ENCODE assay signal across 27 cellular contexts in genomic region chr12:115012861-115013667, GRCh38.
A peak's percentile ranks its signal among the peaks of the same experiment; 100 is the strongest.
DNase-seq lines count a peak whose midpoint lies in the region; ATAC-seq, FAIRE-seq and TF ChIP-seq lines count a peak whose summit lies in the region.
"Had no signal": no experiment of that assay in that cellular context is flagged by ENCODE, and none has a peak within 500 bp of the region (broad histone marks: within the 10 kb centered on the region; RNA-seq: fewer than 3 reads in every experiment).

No MANE protein-coding gene starts in this region.

- H3K4me1 ChIP-seq in hepatocyte (ENCODE audit: insufficient read depth) = peaks cover 13% of the 10 kb centered on the region
- no peaks in the 10 kb centered on the region for H3K4me1 ChIP-seq in neural progenitor cell
- H3K4me1 ChIP-seq: gastrocnemius medialis, SJCRH30, thyroid gland had no signal

- H2AFZ ChIP-seq in hepatocyte = no peak overlapping the region
- H2AFZ ChIP-seq in neural progenitor cell (replicated peaks) = peak overlapping the region; percentile 45
- H2AFZ ChIP-seq: PC-9 had no signal

- DNase-seq in Ammon's horn (ENCODE audit: low spot score) = peak; percentile 8
- DNase-seq in caudate nucleus (lab: John Stamatoyannopoulos, UW) = peak in 4 of 61 donors; percentile 2 to 21 (median 9)
- peak; percentile 69 for DNase-seq in hepatocyte (ENCODE audit: low spot score)
- DNase-seq in neural progenitor cell (ENCODE audit: low spot score) = peak; percentile 9
- no peak for DNase-seq in T-helper 1 cell
- DNase-seq in stimulated activated naive B cell treated with anti-CD40 and anti-IgM and Interleukin-4, amounts not matched to agents 10 μg/mL and 1 μg/mL and 100 μg/mL, for 72 hours = no peak
- DNase-seq in GM19239 (ENCODE audit: insufficient read length, low spot score) = no peak
- DNase-seq: activated CD4-positive, alpha-beta T cell treated with anti-CD3 and anti-CD28 coated beads for 4 hours; activated T-cell treated with anti-CD3 and anti-CD28 coated beads, Interleukin-2, amount 50 U/mL, for 72 hours; DND-41; effector CD4-positive, alpha-beta T cell; HFFc6; NCI-H2029; NCI-H2227 treated with DMSO at 0.1 percent for 48 hours; PC-9; SJCRH30; stimulated activated CD4-positive, alpha-beta T cell treated with anti-CD3 and anti-CD28 coated beads, Interleukin-4, amount 100 ng/mL, for 24 hours; stimulated activated naive CD8-positive, alpha-beta T cell treated with anti-CD3 and anti-CD28 coated beads, Interleukin-15, Interleukin-2, amounts not matched to agents 100 U/mL and 50 U/mL, for 24 hours; T-helper 2 cell; thyroid gland had no signal

- ATAC-seq in GM19351 (IDR thresholded peaks at IDR 0.05; ENCODE audit: unreplicated experiment) = no peak
- ATAC-seq in stimulated activated naive B cell treated with anti-CD40 and anti-IgM and Interleukin-4, amounts not matched to agents 10 μg/mL and 1 μg/mL and 100 μg/mL, for 72 hours (replicated peaks) = no peak
- ATAC-seq: activated T-cell treated with anti-CD3 and anti-CD28 coated beads, Interleukin-2, amount 50 U/mL, for 72 hours; esophagus mucosa; stimulated activated naive CD8-positive, alpha-beta T cell treated with anti-CD3 and anti-CD28 coated beads, Interleukin-15, Interleukin-2, amounts not matched to agents 100 U/mL and 50 U/mL, for 24 hours had no signal

- H3K9me2 ChIP-seq in hepatocyte (replicated peaks; ENCODE audit: insufficient read depth) = no peaks in the 10 kb centered on the region

- no peaks in the 10 kb centered on the region for H3K36me3 ChIP-seq in hepatocyte (replicated peaks; ENCODE audit: insufficient read depth, low read depth)
- H3K36me3 ChIP-seq in neural progenitor cell = no peaks in the 10 kb centered on the region
- H3K36me3 ChIP-seq: gastrocnemius medialis, neutrophil, SJCRH30, thyroid gland had no signal

- no peak overlapping the region for H3K4me3 Mint-ChIP-seq in neural progenitor cell
- H3K4me3 Mint-ChIP-seq in stimulated activated naive B cell treated with anti-CD40 and anti-IgM and Interleukin-4, amounts not matched to agents 10 μg/mL and 1 μg/mL and 100 μg/mL, for 72 hours = no peak overlapping the region
- H3K4me3 Mint-ChIP-seq: activated naive CD4-positive, alpha-beta T cell treated with anti-CD3 and anti-CD28 coated beads, Interleukin-2, amount 50 U/mL, for 24 hours; activated T-cell treated with anti-CD3 and anti-CD28 coated beads, Interleukin-2, amount 50 U/mL, for 72 hours; HFFc6 had no signal

- H3K79me2 ChIP-seq in hepatocyte (no peaks in the 10 kb centered on the region), neural progenitor cell (ENCODE audit: low read depth) (no peaks in the 10 kb centered on the region)

- H3K27me3 ChIP-seq in hepatocyte (no peaks in the 10 kb centered on the region), neural progenitor cell (no peaks in the 10 kb centered on the region)
- H3K27me3 ChIP-seq: neutrophil, SJCRH30, thyroid gland had no signal

- no peak overlapping the region for H3K4me3 ChIP-seq in hepatocyte
- no peak overlapping the region for H3K4me3 ChIP-seq in neural progenitor cell
- H3K4me3 ChIP-seq: gastrocnemius medialis, PC-9, SJCRH30, thyroid gland had no signal

- no peaks in the 10 kb centered on the region for H4K20me1 ChIP-seq in hepatocyte (ENCODE audit: insufficient read depth, poor library complexity, severe bottlenecking)
- no peaks in the 10 kb centered on the region for H4K20me1 ChIP-seq in neural progenitor cell (ENCODE audit: low read depth)

- H3K4me1 Mint-ChIP-seq in neural progenitor cell = no peaks in the 10 kb centered on the region
- H3K4me1 Mint-ChIP-seq in stimulated activated naive B cell treated with anti-CD40 and anti-IgM and Interleukin-4, amounts not matched to agents 10 μg/mL and 1 μg/mL and 100 μg/mL, for 72 hours = no peaks in the 10 kb centered on the region
- H3K4me1 Mint-ChIP-seq: activated naive CD4-positive, alpha-beta T cell treated with anti-CD3 and anti-CD28 coated beads, Interleukin-2, amount 50 U/mL, for 24 hours had no signal

- peaks cover 2% of the 10 kb centered on the region for H3K9me3 Mint-ChIP-seq in neural progenitor cell
- H3K9me3 Mint-ChIP-seq in stimulated activated naive B cell treated with anti-CD40 and anti-IgM and Interleukin-4, amounts not matched to agents 10 μg/mL and 1 μg/mL and 100 μg/mL, for 72 hours = peaks cover 7 to 10% of the 10 kb centered on the region in 2 donors
- H3K9me3 Mint-ChIP-seq: HFFc6 had no signal

- H3K9me3 ChIP-seq in hepatocyte (ENCODE audit: low read depth) (no peaks in the 10 kb centered on the region), neural progenitor cell (ENCODE audit: low read depth) (no peaks in the 10 kb centered on the region)
- H3K9me3 ChIP-seq: gastrocnemius medialis, neutrophil, SJCRH30, thyroid gland had no signal

- peak overlapping the region; percentile 37 for H3K4me2 ChIP-seq in hepatocyte
- no peak overlapping the region for H3K4me2 ChIP-seq in neural progenitor cell
- H3K4me2 ChIP-seq: PC-9 had no signal

- no peak for FAIRE-seq in GM19239 (lab: Jason Lieb, UNC)
- FAIRE-seq: A204.1, GM12891 had no signal

- H3K9ac ChIP-seq in neural progenitor cell = no peak overlapping the region

- TF ChIP-seq CTCF in hepatocyte (IDR thresholded peaks at IDR 0.05; ENCODE audit: poor library complexity) = no peak
- no peak for TF ChIP-seq CTCF in neural progenitor cell (IDR thresholded peaks at IDR 0.05)

- H3K27ac Mint-ChIP-seq in neural progenitor cell = no peak overlapping the region
- no peak overlapping the region for H3K27ac Mint-ChIP-seq in stimulated activated naive B cell treated with anti-CD40 and anti-IgM and Interleukin-4, amounts not matched to agents 10 μg/mL and 1 μg/mL and 100 μg/mL, for 72 hours
- H3K27ac Mint-ChIP-seq: activated naive CD4-positive, alpha-beta T cell treated with anti-CD3 and anti-CD28 coated beads, Interleukin-2, amount 50 U/mL, for 24 hours; activated T-cell treated with anti-CD3 and anti-CD28 coated beads, Interleukin-2, amount 50 U/mL, for 72 hours; HFFc6 had no signal

- H3F3A ChIP-seq in neural progenitor cell (ENCODE audit: low read depth) = no peaks in the 10 kb centered on the region

- peak overlapping the region; percentile 55 for H3K27ac ChIP-seq in caudate nucleus (ENCODE audit: low read depth, low read length)
- H3K27ac ChIP-seq in hepatocyte = peak overlapping the region; percentile 88
- no peak overlapping the region for H3K27ac ChIP-seq in neural progenitor cell
- H3K27ac ChIP-seq: neutrophil, PC-9, SJCRH30, thyroid gland had no signal

- no peaks in the 10 kb centered on the region for H3K36me3 Mint-ChIP-seq in neural progenitor cell
- H3K36me3 Mint-ChIP-seq in stimulated activated naive B cell treated with anti-CD40 and anti-IgM and Interleukin-4, amounts not matched to agents 10 μg/mL and 1 μg/mL and 100 μg/mL, for 72 hours = no peaks in the 10 kb centered on the region
- H3K36me3 Mint-ChIP-seq: activated naive CD4-positive, alpha-beta T cell treated with anti-CD3 and anti-CD28 coated beads, Interleukin-2, amount 50 U/mL, for 24 hours had no signal

- WGBS in hepatocyte (ENCODE audit: low lambda C conversion rate, missing lambda C conversion rate) = 54% methylated on average over 21 of the region's 21 CpGs

- peaks cover 4% of the 10 kb centered on the region for H3K27me3 Mint-ChIP-seq in neural progenitor cell (ENCODE audit: insufficient read depth, low read depth)
- peaks cover 0 to 5% of the 10 kb centered on the region in 2 donors for H3K27me3 Mint-ChIP-seq in stimulated activated naive B cell treated with anti-CD40 and anti-IgM and Interleukin-4, amounts not matched to agents 10 μg/mL and 1 μg/mL and 100 μg/mL, for 72 hours

Comparison
In these comparisons a context has a peak if more than half of its experiments do, and no peak if none do; other contexts are left out.
1. DNase-seq: peak in Ammon's horn (single experiment), hepatocyte (single experiment) and neural progenitor cell (single experiment); none in T-helper 1 cell (0 of 5), stimulated activated naive B cell treated with anti-CD40 and anti-IgM and Interleukin-4, amounts not matched to agents 10 μg/mL and 1 μg/mL and 100 μg/mL, for 72 hours (single experiment) and GM19239 (single experiment).